In the genomic region with DNA sequence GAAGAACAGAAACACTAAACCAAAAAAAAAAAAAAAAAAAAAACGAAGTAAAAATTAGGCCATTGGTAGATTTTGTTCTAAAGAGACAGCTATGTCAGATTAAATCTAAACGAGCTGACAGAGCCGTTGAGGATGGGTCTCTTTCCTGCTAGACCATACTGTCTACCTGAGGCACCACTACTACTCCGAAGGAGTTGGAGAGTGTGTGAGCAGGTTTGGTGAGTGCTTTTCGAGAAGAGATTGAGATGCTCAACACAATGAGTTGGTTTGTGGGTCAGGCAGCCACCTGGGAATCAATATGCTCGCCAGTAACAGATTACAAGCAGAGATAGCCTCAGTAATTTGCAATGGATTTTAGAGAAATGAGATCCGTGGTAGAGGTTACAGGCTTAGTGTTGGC, we compare ENCODE assay signal across 22 cellular contexts.
DNase-seq lines count a peak whose midpoint lies in the region; ATAC-seq, FAIRE-seq and TF ChIP-seq lines count a peak whose summit lies in the region.
"Had no signal": no experiment of that assay in that cellular context is flagged by ENCODE, and none has a peak within 500 bp of the region (broad histone marks: within the 10 kb centered on the region; RNA-seq: fewer than 3 reads in every experiment).

No MANE protein-coding gene starts in this region.

- no peak for FAIRE-seq in endothelial cell of umbilical vein (lab: Jason Lieb, UNC)
- FAIRE-seq: GM19239 had no signal

- intact Hi-C loops in endothelial cell of umbilical vein (cut with micrococcal nuclease), result loop anchor here (1.0 kb wide), 5 partner anchors 14 to 446 kb away; no protein-coding TSS in a partner anchor

- TF ChIP-seq POLR2A in endothelial cell of umbilical vein (IDR thresholded peaks at IDR 0.05; ENCODE audit: low read depth, low read length), result no peak

- H3K9ac ChIP-seq in ES-I3 (ENCODE audit: low read depth, low read length) (peak overlapping the region; percentile 13; the same call in 1 of the 2 replicates), endothelial cell of umbilical vein (replicated peaks; ENCODE audit: extremely low read depth, insufficient read depth, low read length) (peak overlapping the region; percentile 32)

- no TSS peak for BruUV-seq in endothelial cell of umbilical vein (replicated peaks; lab: Mats Ljungman, UMichigan)

- H3K27me3 ChIP-seq in RWPE2 (ENCODE audit: insufficient read depth, poor library complexity, severe bottlenecking), result no peaks in the 10 kb centered on the region
- H3K27me3 ChIP-seq in endothelial cell of umbilical vein (ENCODE audit: control insufficient read depth in 2 of 2, insufficient read depth in 2 of 2, low read length in 2 of 2), result no peaks in the 10 kb centered on the region

- no peaks in the 10 kb centered on the region for H3K79me2 ChIP-seq in endothelial cell of umbilical vein (ENCODE audit: control insufficient read depth, insufficient read depth, low read length)

- no peak overlapping the region for H2AFZ ChIP-seq in endothelial cell of umbilical vein (ENCODE audit: low read depth, low read length)

- POLR2A ChIA-PET in endothelial cell of umbilical vein (lab: Charles Lee), result interaction anchor here (1.0 kb wide), 1 partner anchor 281 kb away, joined by 4 read pairs; the partner anchor contains the start of gene EPAS1

- H3K4me3 Mint-ChIP-seq in osteocyte (ENCODE audit: unreplicated experiment), result peak overlapping the region; percentile 34

- ATAC-seq in RWPE2 (ENCODE audit: low read depth) (no peak), HG02981 (IDR thresholded peaks at IDR 0.05; ENCODE audit: unreplicated experiment) (no peak)
- ATAC-seq: sciatic nerve had no signal

- H3K9me1 ChIP-seq in endothelial cell of umbilical vein (replicated peaks; ENCODE audit: control insufficient read depth, extremely low read depth, insufficient read depth, low read length), result no peaks in the 10 kb centered on the region

- CTCF ChIA-PET in endothelial cell of umbilical vein (lab: Charles Lee), result interaction anchor here (1.0 kb wide), 1 partner anchor 65 kb away, joined by 3 read pairs; no protein-coding TSS in a partner anchor

- H3K4me3 ChIP-seq in RWPE2 (ENCODE audit: severe bottlenecking), result no peak overlapping the region
- H3K4me3 ChIP-seq in endothelial cell of umbilical vein (replicated peaks in 1 of 3; ENCODE audit: insufficient read depth in 1 of 3, low read depth in 1 of 3, low read length in 3 of 3), result no peak overlapping the region
- H3K4me3 ChIP-seq: HAP-1 had no signal

- no peak for TF ChIP-seq CTCF in RWPE2 (IDR thresholded peaks at IDR 0.05; ENCODE audit: poor library complexity, severe bottlenecking)
- no peak for TF ChIP-seq CTCF in endothelial cell of umbilical vein (IDR thresholded peaks at IDR 0.05; ENCODE audit: extremely low read depth in 1 of 2, insufficient read depth in 1 of 2, low read depth in 1 of 2, low read length in 2 of 2)
- no peak for TF ChIP-seq CTCF in osteocyte (IDR thresholded peaks at IDR 0.05)

- H3K27ac ChIP-seq in RWPE2 (ENCODE audit: poor library complexity, severe bottlenecking), result peak overlapping the region; percentile 34
- H3K27ac ChIP-seq in endothelial cell of umbilical vein (ENCODE audit: insufficient read depth, low read depth, low read length), result peak overlapping the region; percentile 56

- peaks cover 6% of the 10 kb centered on the region for H3K9me3 ChIP-seq in ES-I3 (ENCODE audit: control insufficient read depth, insufficient read depth, low read length)
- no peaks in the 10 kb centered on the region for H3K9me3 ChIP-seq in RWPE2 (ENCODE audit: severe bottlenecking)
- no peaks in the 10 kb centered on the region for H3K9me3 ChIP-seq in endothelial cell of umbilical vein (replicated peaks; ENCODE audit: control insufficient read depth, insufficient read depth, low read length)
- H3K9me3 ChIP-seq: HAP-1 had no signal

- H3K27ac Mint-ChIP-seq in osteocyte (ENCODE audit: unreplicated experiment), result peak overlapping the region; percentile 89

- H3K36me3 ChIP-seq in ES-I3 (ENCODE audit: insufficient read depth, low read length) (no peaks in the 10 kb centered on the region), RWPE2 (ENCODE audit: low read depth) (no peaks in the 10 kb centered on the region), endothelial cell of umbilical vein (ENCODE audit: control insufficient read depth in 2 of 2, extremely low read depth in 1 of 2, insufficient read depth in 2 of 2, low read length in 2 of 2) (no peaks in the 10 kb centered on the region)
- H3K36me3 ChIP-seq: HAP-1 had no signal

- peak overlapping the region; percentile 12 for H3K4me2 ChIP-seq in endothelial cell of umbilical vein (ENCODE audit: insufficient read depth, low read length)

- peaks cover 17% of the 10 kb centered on the region for H3K36me3 Mint-ChIP-seq in osteocyte (ENCODE audit: unreplicated experiment)

- dilution Hi-C loops in endothelial cell of umbilical vein (cut with MboI; ENCODE audit: extremely low pct_ligation_motif_present, low sequenced_read_pairs), result no loop called here

- peaks cover 37% of the 10 kb centered on the region for H3K4me1 Mint-ChIP-seq in osteocyte (ENCODE audit: unreplicated experiment)

- no peaks in the 10 kb centered on the region for H3K9me3 Mint-ChIP-seq in osteocyte (ENCODE audit: unreplicated experiment)

- no peaks in the 10 kb centered on the region for H4K20me1 ChIP-seq in endothelial cell of umbilical vein (replicated peaks; ENCODE audit: control insufficient read depth, extremely low read depth, insufficient read depth, low read length)

- no peaks in the 10 kb centered on the region for H3K27me3 Mint-ChIP-seq in osteocyte (ENCODE audit: unreplicated experiment)

- peaks cover 18% of the 10 kb centered on the region for H3K4me1 ChIP-seq in ES-I3 (ENCODE audit: insufficient read depth, low read length)
- H3K4me1 ChIP-seq in RWPE2 (ENCODE audit: insufficient read depth, poor library complexity, severe bottlenecking), result peaks cover 13% of the 10 kb centered on the region
- peaks cover 18% of the 10 kb centered on the region for H3K4me1 ChIP-seq in endothelial cell of umbilical vein (ENCODE audit: control insufficient read depth, extremely low read depth, insufficient read depth, low read length)
- H3K4me1 ChIP-seq: HAP-1 had no signal

- no peak for DNase-seq in RWPE2 (ENCODE audit: low spot score)
- DNase-seq in endothelial cell of umbilical vein (ENCODE audit: low read depth, low spot score), result peak; percentile 9
- DNase-seq in osteocyte (ENCODE audit: extremely low spot score, unreplicated experiment), result no peak
- DNase-seq in NCI-H510A (lab: John Stamatoyannopoulos, UW), result no peak
- DNase-seq in AG08395 (ENCODE audit: low spot score), result no peak
- no peak for DNase-seq in MV-4-11 (lab: John Stamatoyannopoulos, UW)
- DNase-seq: activated CD4-positive, alpha-beta T cell treated with anti-CD3 and anti-CD28 coated beads for 1 hour; activated gamma-delta T cell; AML-193; caudate nucleus; head of caudate nucleus; KBM-7; NCI-H1092; NCI-H2171; occipital lobe; stimulated activated CD4-positive, alpha-beta T cell treated with anti-CD3 and anti-CD28 coated beads, Interleukin-4, amount 100 ng/mL, for 1 hour; T1000 had no signal

TF ChIP-seq in endothelial cell of umbilical vein, 7 proteins besides CTCF, POLR2A, EP300 and RAD21:
- no peak for TF ChIP-seq JUN (IDR thresholded peaks at IDR 0.05; ENCODE audit: borderline replicate concordance, insufficient read depth, insufficient read length, low read depth)
- no peak for TF ChIP-seq POLR2AphosphoS5 (IDR thresholded peaks at IDR 0.05; ENCODE audit: insufficient read depth, low read depth, low read length)
- no peak for TF ChIP-seq MYC (IDR thresholded peaks at IDR 0.05; ENCODE audit: low read depth, low read length)
- TF ChIP-seq GATA2 (IDR thresholded peaks at IDR 0.05; ENCODE audit: insufficient read depth, insufficient read length, low read depth, low read length), result no peak
- TF ChIP-seq MAX (IDR thresholded peaks at IDR 0.05; ENCODE audit: insufficient read depth, insufficient read length), result no peak
- TF ChIP-seq FOS (IDR thresholded peaks at IDR 0.05; ENCODE audit: borderline replicate concordance, insufficient read depth, low read length), result no peak
- TF ChIP-seq EZH2 (IDR thresholded peaks at IDR 0.05; ENCODE audit: borderline replicate concordance, low read depth, low read length, severe bottlenecking), result no peak
